20 cellular contexts compared by ENCODE assay signal in genomic region chr3:31053299-31053698, GRCh38.
"Had no signal": no experiment of that assay in that cellular context is flagged by ENCODE, and none has a peak within 500 bp of the region (broad histone marks: within the 10 kb centered on the region; RNA-seq: fewer than 3 reads in every experiment).

No MANE protein-coding gene starts in this region.

- H3K4me1 ChIP-seq: right atrium auricular region, sigmoid colon, testis, transverse colon had no signal

- H3K27me3 Mint-ChIP-seq: naive B cell; stimulated activated naive B cell treated with anti-CD40 and anti-IgM and Interleukin-4, amounts not matched to agents 10 μg/mL and 1 μg/mL and 100 μg/mL, for 72 hours; stimulated activated naive CD8-positive, alpha-beta T cell treated with anti-CD3 and anti-CD28 coated beads, Interleukin-15, amount 100 ng/mL, for 72 hours had no signal

- H3K4me2 ChIP-seq: hepatocyte had no signal

- H3K36me3 ChIP-seq: right atrium auricular region, sigmoid colon, transverse colon had no signal

- H3K36me3 Mint-ChIP-seq: stimulated activated naive B cell treated with anti-CD40 and anti-IgM and Interleukin-4, amounts not matched to agents 10 μg/mL and 1 μg/mL and 100 μg/mL, for 72 hours had no signal

- ATAC-seq: esophagus mucosa; stimulated activated naive B cell treated with anti-CD40 and anti-IgM and Interleukin-4, amounts not matched to agents 10 μg/mL and 1 μg/mL and 100 μg/mL, for 72 hours; stimulated activated naive CD8-positive, alpha-beta T cell treated with anti-CD3 and anti-CD28 coated beads, Interleukin-15, amount 100 ng/mL, for 72 hours had no signal

- H3K4me3 ChIP-seq: dorsolateral prefrontal cortex, hepatocyte, right atrium auricular region, sigmoid colon, skin epidermis, testis, transverse colon had no signal

- H3K4me3 Mint-ChIP-seq: central memory CD8-positive, alpha-beta T cell; naive B cell; nephron progenitor cell; stimulated activated naive B cell treated with anti-CD40 and anti-IgM and Interleukin-4, amounts not matched to agents 10 μg/mL and 1 μg/mL and 100 μg/mL, for 72 hours; stimulated activated naive CD8-positive, alpha-beta T cell treated with anti-CD3 and anti-CD28 coated beads, Interleukin-15, amount 100 ng/mL, for 72 hours had no signal

- H3K79me2 ChIP-seq: hepatocyte had no signal

- H3K27ac Mint-ChIP-seq: naive B cell; nephron progenitor cell; stimulated activated naive B cell treated with anti-CD40 and anti-IgM and Interleukin-4, amounts not matched to agents 10 μg/mL and 1 μg/mL and 100 μg/mL, for 72 hours; stimulated activated naive CD8-positive, alpha-beta T cell treated with anti-CD3 and anti-CD28 coated beads, Interleukin-15, amount 100 ng/mL, for 72 hours had no signal

- H3K27me3 ChIP-seq: hepatocyte, right atrium auricular region, sigmoid colon, testis, transverse colon had no signal

- H3K4me1 Mint-ChIP-seq: central memory CD8-positive, alpha-beta T cell; naive B cell; nephron progenitor cell had no signal

- H2AFZ ChIP-seq: hepatocyte had no signal

- H3K27ac ChIP-seq: dorsolateral prefrontal cortex, hepatocyte, right atrium auricular region, sigmoid colon, skin epidermis, testis, transverse colon had no signal

- DNase-seq: cortex of kidney; dorsolateral prefrontal cortex; effector memory CD4-positive, alpha-beta T cell; kidney glomerular epithelial cell; midbrain; naive B cell; nephron progenitor cell; posterior cingulate gyrus; sigmoid colon; stimulated activated CD4-positive, alpha-beta T cell treated with anti-CD3 and anti-CD28 coated beads, Interleukin-2, amount 100 ng/mL, for 24 hours; stimulated activated CD4-positive, alpha-beta T cell treated with anti-CD3 and anti-CD28 coated beads, Interleukin-4, amount 100 ng/mL, for 4 hours; stimulated activated naive B cell treated with anti-CD40 and anti-IgM and Interleukin-4, amounts not matched to agents 10 μg/mL and 1 μg/mL and 100 μg/mL, for 72 hours; stimulated activated naive CD8-positive, alpha-beta T cell treated with anti-CD3 and anti-CD28 coated beads, Interleukin-15, amount 100 ng/mL, for 72 hours; testis; transverse colon had no signal

- H3K9me3 ChIP-seq: testis, transverse colon had no signal
